In the genomic region with DNA sequence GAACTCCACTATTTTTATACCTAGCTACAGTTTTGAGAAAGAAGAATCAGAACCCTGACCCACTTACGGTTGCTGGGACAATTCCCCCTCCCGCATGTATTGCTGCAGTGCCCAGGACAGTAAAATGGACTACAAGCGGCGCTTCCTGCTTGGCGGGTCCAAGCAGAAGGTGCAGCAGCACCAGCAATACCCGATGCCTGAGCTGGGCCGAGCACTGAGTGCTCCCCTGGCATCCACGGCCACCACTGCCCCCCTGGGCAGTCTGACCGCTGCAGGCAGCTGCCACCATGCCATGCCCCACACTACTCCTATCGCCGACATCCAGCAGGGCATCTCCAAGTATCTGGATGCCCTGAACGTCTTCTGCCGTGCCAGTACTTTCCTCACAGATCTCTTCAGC, we compare ENCODE assay signal across 22 cellular contexts.
"Had no signal": no experiment of that assay in that cellular context is flagged by ENCODE, and none has a peak within 500 bp of the region (broad histone marks: within the 10 kb centered on the region; RNA-seq: fewer than 3 reads in every experiment).

No MANE protein-coding gene starts in this region.

- DNase-seq: activated CD4-positive, alpha-beta memory T cell treated with anti-CD3 and anti-CD28 coated beads, Interleukin-2, amount 10 ng/mL, durations not matched to agents 7 days and 5 days; activated CD4-positive, alpha-beta T cell treated with anti-CD3 and anti-CD28 coated beads for 48 hours; activated effector memory CD4-positive, alpha-beta T cell treated with anti-CD3 and anti-CD28 coated beads, Interleukin-2, amount 50 U/mL, for 16 hours; activated naive CD4-positive, alpha-beta T cell treated with anti-CD3 and anti-CD28 coated beads, Interleukin-2, amount 50 U/mL, for 16 hours; activated naive CD8-positive, alpha-beta T cell treated with anti-CD3 and anti-CD28 coated beads, Interleukin-2, amount 50 U/mL, for 24 hours; activated T-cell treated with anti-CD3 and anti-CD28 coated beads, Interleukin-2, amount 50 U/mL, for 72 hours; cerebellar nuclear complex; cortex of kidney; endodermal cell; heart left ventricle; lower lobe of right lung; natural killer cell; stimulated activated CD4-positive, alpha-beta T cell treated with anti-CD3 and anti-CD28 coated beads, Interleukin-2, amount 100 ng/mL, for 24 hours; stomach; uterus had no signal

- H3K27me3 ChIP-seq: heart left ventricle, right atrium auricular region, stomach, suprapubic skin, tibial nerve, uterus had no signal

- H3K9me3 ChIP-seq: heart left ventricle, lower lobe of right lung, prostate gland, right atrium auricular region, stomach, suprapubic skin, tibial nerve, uterus had no signal

- H3K4me3 ChIP-seq: heart left ventricle, lower lobe of right lung, prostate gland, right atrium auricular region, stomach, suprapubic skin, tibial nerve, uterus had no signal

- H3K36me3 ChIP-seq: prostate gland, uterus had no signal

- FAIRE-seq: keratinocyte had no signal

- ATAC-seq: activated naive CD8-positive, alpha-beta T cell treated with anti-CD3 and anti-CD28 coated beads, Interleukin-2, amount 50 U/mL, for 24 hours; activated T-cell treated with anti-CD3 and anti-CD28 coated beads, Interleukin-2, amount 50 U/mL, for 72 hours; natural killer cell; stimulated activated memory B cell treated with anti-CD40 and anti-IgM and Interleukin-4, amounts not matched to agents 10 μg/mL and 1 μg/mL and 100 μg/mL, for 72 hours had no signal

- H3K27ac ChIP-seq: epithelial cell of prostate, heart left ventricle, lower lobe of right lung, right atrium auricular region, stomach, suprapubic skin, tibial nerve, uterus had no signal
